In genomic region chr2:44707945-44708645, GRCh38 we compare ENCODE assay signal across 1 cellular context.
TF ChIP-seq lines count a peak whose summit lies in the region.

No MANE protein-coding gene starts in this region.

TF ChIP-seq in GM23338, 12 proteins besides CTCF, POLR2A, EP300 and RAD21 (continued from another document):
- TF ChIP-seq ZNF462 (CRISPR knock-in tag; IDR thresholded peaks at IDR 0.05), result no peak
- TF ChIP-seq EZH2phosphoT487 (IDR thresholded peaks at IDR 0.05; ENCODE audit: unreplicated experiment), result no peak
- no peak for TF ChIP-seq POLR2AphosphoS5 (IDR thresholded peaks at IDR 0.05; ENCODE audit: low read depth)
